23 cellular contexts compared by ENCODE assay signal in the genomic region with DNA sequence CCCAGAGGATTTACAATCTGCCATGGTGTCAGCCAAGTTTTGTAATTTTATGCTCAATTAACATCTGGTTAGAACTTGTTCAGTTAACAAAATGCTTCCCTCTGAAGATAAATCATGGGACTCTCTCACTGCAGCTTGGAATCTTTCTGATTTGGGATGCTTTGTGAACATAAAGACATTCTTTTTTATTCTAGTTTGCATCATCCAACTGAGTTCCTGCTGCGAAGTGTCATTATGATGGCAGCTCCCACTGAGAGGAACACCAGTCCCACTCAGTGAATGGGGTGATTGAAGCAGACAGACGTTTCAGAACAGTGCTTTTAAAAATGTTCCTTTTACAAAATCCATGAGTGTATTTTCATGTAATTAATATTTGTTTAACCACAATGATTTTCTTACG.
"Had no signal": no experiment of that assay in that cellular context is flagged by ENCODE, and none has a peak within 500 bp of the region (broad histone marks: within the 10 kb centered on the region; RNA-seq: fewer than 3 reads in every experiment).

No MANE protein-coding gene starts in this region.

- ATAC-seq: heart right ventricle; left lobe of liver; naive thymus-derived CD8-positive, alpha-beta T cell; pancreas; sciatic nerve had no signal

- FAIRE-seq: endothelial cell of umbilical vein, frontal cortex, islet of Langerhans, pancreas had no signal

- H3K4me3 ChIP-seq: coronary artery, heart right ventricle, pancreas, stomach, thoracic aorta, transverse colon had no signal

- H3K27ac Mint-ChIP-seq: endodermal cell; naive thymus-derived CD8-positive, alpha-beta T cell; progenitor cell of endocrine pancreas had no signal

- DNase-seq: effector CD4-positive, alpha-beta T cell; endodermal cell; heart right ventricle; hypothalamus; kidney glomerular epithelial cell; mammary epithelial cell; naive thymus-derived CD8-positive, alpha-beta T cell; occipital lobe; pancreas; stimulated activated CD4-positive, alpha-beta T cell treated with anti-CD3 and anti-CD28 coated beads, Interleukin-2, amount 100 ng/mL, for 24 hours; stimulated activated naive CD4-positive, alpha-beta T cell; stomach; substantia nigra; transverse colon had no signal

- H3K27ac ChIP-seq: coronary artery, heart right ventricle, pancreas, stomach, thoracic aorta, transverse colon had no signal

- H3K4me1 ChIP-seq: heart right ventricle, pancreas, stomach, transverse colon had no signal

- H3K4me1 Mint-ChIP-seq: endodermal cell; naive thymus-derived CD8-positive, alpha-beta T cell had no signal

- H3K27me3 Mint-ChIP-seq: naive thymus-derived CD8-positive, alpha-beta T cell; progenitor cell of endocrine pancreas had no signal

- H3K27me3 ChIP-seq: heart right ventricle, pancreas, stomach, transverse colon had no signal

- H3K4me3 Mint-ChIP-seq: endodermal cell; naive thymus-derived CD8-positive, alpha-beta T cell; neural crest cell had no signal

- H3K9me3 Mint-ChIP-seq: endodermal cell had no signal

- H3K36me3 Mint-ChIP-seq: naive thymus-derived CD8-positive, alpha-beta T cell had no signal

- H3K36me3 ChIP-seq: heart right ventricle, pancreas, stomach, thoracic aorta, transverse colon had no signal

- H3K9me3 ChIP-seq: heart right ventricle, pancreas, stomach, thoracic aorta, transverse colon had no signal
